Comparison of ENCODE assay signal across 1 cellular context in the genomic region with DNA sequence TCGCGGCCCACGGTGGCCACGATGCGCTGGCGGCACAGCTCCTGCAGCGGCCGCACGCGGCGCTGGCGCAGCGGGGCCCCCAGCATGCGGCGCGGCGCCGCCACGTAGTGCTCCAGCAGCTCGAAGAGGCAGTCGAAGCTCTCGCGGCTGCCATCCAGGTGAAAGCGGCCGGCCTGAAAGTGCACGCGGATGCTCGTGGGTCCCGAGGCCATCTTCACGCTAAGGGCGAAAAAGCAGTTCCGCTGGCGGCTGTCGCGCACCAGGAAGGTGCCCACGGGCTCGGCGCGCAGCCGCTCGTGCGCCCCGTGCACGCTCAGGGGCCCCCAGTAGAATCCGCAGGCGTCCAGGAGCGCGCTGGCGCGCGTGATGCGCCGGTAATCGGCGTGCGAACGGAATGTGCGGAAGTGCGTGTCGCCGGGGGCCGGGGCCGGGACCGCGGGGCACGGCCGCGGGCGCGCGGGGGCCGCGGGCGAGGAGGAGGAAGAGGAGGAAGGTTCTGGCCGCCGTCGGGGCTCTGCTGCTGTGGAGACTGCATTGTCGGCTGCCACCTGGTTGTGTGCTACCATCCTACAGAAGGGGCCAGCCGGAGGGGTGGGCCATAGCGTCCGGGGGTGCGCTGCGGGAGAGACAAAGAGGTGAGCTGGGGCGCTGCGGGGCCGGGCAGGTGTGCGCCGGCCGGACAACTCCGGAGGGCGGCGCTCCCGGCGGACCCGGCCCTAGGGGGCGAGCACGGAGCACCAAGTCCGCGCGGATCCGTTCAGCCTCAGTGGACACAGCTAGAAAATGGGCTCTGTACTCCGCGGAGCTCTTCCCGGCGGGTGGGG.
TF ChIP-seq lines count a peak whose summit lies in the region.

No MANE protein-coding gene starts in this region.

TF ChIP-seq in K562, 482 proteins besides CTCF, POLR2A, EP300 and RAD21 (continued from another document and continues in another):
- TF ChIP-seq, protein P1, sequence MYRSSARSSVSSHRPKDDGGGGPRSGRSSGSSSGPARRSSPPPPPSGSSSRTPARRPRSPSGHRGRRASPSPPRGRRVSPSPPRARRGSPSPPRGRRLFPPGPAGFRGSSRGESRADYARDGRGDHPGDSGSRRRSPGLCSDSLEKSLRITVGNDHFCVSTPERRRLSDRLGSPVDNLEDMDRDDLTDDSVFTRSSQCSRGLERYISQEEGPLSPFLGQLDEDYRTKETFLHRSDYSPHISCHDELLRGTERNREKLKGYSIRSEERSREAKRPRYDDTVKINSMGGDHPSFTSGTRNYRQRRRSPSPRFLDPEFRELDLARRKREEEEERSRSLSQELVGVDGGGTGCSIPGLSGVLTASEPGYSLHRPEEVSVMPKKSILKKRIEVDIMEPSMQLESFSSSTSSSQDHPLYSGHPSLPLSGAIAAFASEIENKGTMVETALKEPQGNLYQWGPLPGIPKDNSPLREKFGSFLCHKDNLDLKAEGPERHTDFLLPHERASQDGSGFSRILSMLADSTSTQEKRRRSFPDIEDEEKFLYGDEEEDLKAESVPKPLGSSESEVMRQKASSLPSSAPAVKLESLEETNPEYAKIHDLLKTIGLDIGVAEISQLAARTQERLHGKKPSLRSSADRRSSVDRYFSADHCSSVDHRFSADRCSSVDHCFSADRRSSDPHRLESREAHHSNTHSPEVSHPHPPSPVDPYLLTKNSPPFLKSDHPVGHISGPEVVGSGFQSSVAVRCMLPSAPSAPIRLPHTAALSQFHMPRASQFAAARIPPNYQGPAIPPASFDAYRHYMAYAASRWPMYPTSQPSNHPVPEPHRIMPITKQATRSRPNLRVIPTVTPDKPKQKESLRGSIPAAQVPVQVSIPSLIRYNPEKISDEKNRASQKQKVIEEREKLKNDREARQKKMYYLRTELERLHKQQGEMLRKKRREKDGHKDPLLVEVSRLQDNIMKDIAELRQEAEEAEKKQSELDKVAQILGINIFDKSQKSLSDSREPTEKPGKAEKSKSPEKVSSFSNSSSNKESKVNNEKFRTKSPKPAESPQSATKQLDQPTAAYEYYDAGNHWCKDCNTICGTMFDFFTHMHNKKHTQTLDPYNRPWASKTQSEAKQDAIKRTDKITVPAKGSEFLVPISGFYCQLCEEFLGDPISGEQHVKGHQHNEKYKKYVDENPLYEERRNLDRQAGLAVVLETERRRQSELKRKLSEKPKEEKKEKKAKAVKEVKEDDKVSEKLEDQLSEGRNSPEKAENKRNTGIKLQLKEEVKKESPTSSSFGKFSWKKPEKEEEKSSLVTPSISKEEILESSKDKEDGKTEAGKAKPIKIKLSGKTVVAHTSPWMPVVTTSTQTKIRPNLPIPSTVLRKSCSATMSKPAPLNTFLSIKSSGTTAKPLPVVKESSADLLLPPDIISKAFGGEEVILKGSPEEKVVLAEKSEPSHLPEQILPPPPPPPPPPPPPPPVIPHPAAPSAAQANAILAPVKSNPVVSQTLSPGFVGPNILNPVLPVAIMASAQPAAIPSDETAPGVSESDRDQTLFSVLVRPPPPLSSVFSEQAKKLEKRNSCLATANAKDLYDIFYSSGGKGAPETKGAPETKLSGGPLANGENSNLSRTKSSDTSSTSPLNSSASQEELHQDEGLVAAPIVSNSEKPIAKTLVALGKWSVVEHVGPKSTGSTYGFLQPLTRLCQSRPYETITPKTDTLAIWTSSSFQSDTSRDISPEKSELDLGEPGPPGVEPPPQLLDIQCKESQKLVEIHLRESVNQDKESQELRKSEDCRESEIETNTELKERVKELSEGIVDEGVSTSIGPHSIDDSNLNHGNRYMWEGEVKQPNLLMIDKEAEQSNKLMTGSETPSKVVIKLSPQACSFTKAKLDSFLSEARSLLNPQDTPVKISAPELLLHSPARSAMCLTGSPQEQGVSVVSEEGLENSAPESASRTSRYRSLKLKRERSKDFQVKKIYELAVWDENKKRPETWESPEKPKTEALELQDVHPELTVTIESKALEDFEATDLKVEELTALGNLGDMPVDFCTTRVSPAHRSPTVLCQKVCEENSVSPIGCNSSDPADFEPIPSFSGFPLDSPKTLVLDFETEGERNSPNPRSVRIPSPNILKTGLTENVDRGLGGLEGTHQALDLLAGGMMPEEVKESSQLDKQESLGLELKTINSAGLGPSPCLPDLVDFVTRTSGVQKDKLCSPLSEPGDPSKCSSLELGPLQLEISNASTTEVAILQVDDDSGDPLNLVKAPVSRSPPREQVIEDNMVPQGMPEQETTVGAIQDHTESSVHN (IDR thresholded peaks at IDR 0.05; ENCODE audit: borderline replicate concordance in 1 of 2, low read depth in 1 of 2): no peak
- TF ChIP-seq DIDO1 (tag; IDR thresholded peaks at IDR 0.05; ENCODE audit: low read depth) (no peak), CBX2 (IDR thresholded peaks at IDR 0.05; ENCODE audit: insufficient read depth, low read length, poor library complexity, severe bottlenecking) (no peak), ZNF699 (CRISPR knock-in tag; IDR thresholded peaks at IDR 0.05; ENCODE audit: insufficient replicate concordance) (no peak), ZNF165 (CRISPR knock-in tag; IDR thresholded peaks at IDR 0.05; ENCODE audit: borderline replicate concordance) (peak; percentile 44; the same call in 1 of the 2 replicates), HNRNPUL1 (IDR thresholded peaks at IDR 0.05; ENCODE audit: low read length) (no peak), C11orf30 (IDR thresholded peaks at IDR 0.05; ENCODE audit: low read depth) (no peak), ETV5 (CRISPR knock-in tag; IDR thresholded peaks at IDR 0.05; ENCODE audit: low read depth) (peak; percentile 54; the same call in 1 of the 2 replicates), PHF8 (IDR thresholded peaks at IDR 0.05; ENCODE audit: borderline replicate concordance, low read length) (peak; percentile 46; the same call in 1 of the 2 replicates), CREBBP (IDR thresholded peaks at IDR 0.05; ENCODE audit: low read depth, low read length) (no peak), CEBPG (CRISPR knock-in tag; IDR thresholded peaks at IDR 0.05) (peak; percentile 72), CEBPG (tag; conservative IDR thresholded peaks at IDR 0.05 in 1 of 2, IDR thresholded peaks at IDR 0.05 in 1 of 2) (no peak), HMG20A (CRISPR knock-in tag; conservative IDR thresholded peaks at IDR 0.05) (no peak), TAF1 (IDR thresholded peaks at IDR 0.05; ENCODE audit: control insufficient read depth, extremely low read depth, insufficient read depth, low read length, severe bottlenecking) (peak; percentile 45), ZNF766 (CRISPR knock-in tag; conservative IDR thresholded peaks at IDR 0.05) (peak; percentile 80; the same call in 1 of the 2 replicates), NFYB (IDR thresholded peaks at IDR 0.05; ENCODE audit: extremely low read depth, insufficient read length) (no peak), SRSF1 (IDR thresholded peaks at IDR 0.05; ENCODE audit: low read depth, low read length) (no peak), SNRNP70 (optimal IDR thresholded peaks at IDR 0.05; ENCODE audit: low read depth, low read length) (no peak), ZNF584 (CRISPR knock-in tag; IDR thresholded peaks at IDR 0.05; ENCODE audit: low read depth) (no peak), HIVEP1 (CRISPR knock-in tag; IDR thresholded peaks at IDR 0.05) (0 out of 2 replicates have a peak, but pooled peaks have one; percentile 76), BCL6 (CRISPR knock-in tag; IDR thresholded peaks at IDR 0.05) (no peak), NFE2L1 (tag; IDR thresholded peaks at IDR 0.05; ENCODE audit: borderline replicate concordance, low read depth) (no peak), MYNN (IDR thresholded peaks at IDR 0.05) (no peak), MYNN (CRISPR knock-in tag; IDR thresholded peaks at IDR 0.05) (no peak), ELF4 (CRISPR knock-in tag; IDR thresholded peaks at IDR 0.05) (no peak), HNRNPH1 (optimal IDR thresholded peaks at IDR 0.05; ENCODE audit: low read depth, low read length) (no peak), PHTF2 (CRISPR knock-in tag; IDR thresholded peaks at IDR 0.05) (no peak), GABPB1 (CRISPR knock-in tag; IDR thresholded peaks at IDR 0.05) (peak; percentile 71), U2AF1 (optimal IDR thresholded peaks at IDR 0.05; ENCODE audit: low read depth, low read length) (no peak), MEF2D (tag; conservative IDR thresholded peaks at IDR 0.05; ENCODE audit: low read depth) (no peak)
- TF ChIP-seq, protein P2, sequence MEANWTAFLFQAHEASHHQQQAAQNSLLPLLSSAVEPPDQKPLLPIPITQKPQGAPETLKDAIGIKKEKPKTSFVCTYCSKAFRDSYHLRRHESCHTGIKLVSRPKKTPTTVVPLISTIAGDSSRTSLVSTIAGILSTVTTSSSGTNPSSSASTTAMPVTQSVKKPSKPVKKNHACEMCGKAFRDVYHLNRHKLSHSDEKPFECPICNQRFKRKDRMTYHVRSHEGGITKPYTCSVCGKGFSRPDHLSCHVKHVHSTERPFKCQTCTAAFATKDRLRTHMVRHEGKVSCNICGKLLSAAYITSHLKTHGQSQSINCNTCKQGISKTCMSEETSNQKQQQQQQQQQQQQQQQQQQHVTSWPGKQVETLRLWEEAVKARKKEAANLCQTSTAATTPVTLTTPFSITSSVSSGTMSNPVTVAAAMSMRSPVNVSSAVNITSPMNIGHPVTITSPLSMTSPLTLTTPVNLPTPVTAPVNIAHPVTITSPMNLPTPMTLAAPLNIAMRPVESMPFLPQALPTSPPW (CRISPR knock-in tag; IDR thresholded peaks at IDR 0.05): no peak
- TF ChIP-seq, protein P3, sequence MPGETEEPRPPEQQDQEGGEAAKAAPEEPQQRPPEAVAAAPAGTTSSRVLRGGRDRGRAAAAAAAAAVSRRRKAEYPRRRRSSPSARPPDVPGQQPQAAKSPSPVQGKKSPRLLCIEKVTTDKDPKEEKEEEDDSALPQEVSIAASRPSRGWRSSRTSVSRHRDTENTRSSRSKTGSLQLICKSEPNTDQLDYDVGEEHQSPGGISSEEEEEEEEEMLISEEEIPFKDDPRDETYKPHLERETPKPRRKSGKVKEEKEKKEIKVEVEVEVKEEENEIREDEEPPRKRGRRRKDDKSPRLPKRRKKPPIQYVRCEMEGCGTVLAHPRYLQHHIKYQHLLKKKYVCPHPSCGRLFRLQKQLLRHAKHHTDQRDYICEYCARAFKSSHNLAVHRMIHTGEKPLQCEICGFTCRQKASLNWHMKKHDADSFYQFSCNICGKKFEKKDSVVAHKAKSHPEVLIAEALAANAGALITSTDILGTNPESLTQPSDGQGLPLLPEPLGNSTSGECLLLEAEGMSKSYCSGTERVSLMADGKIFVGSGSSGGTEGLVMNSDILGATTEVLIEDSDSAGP (CRISPR knock-in tag; IDR thresholded peaks at IDR 0.05): peak; percentile 83
- TF ChIP-seq, protein P4, sequence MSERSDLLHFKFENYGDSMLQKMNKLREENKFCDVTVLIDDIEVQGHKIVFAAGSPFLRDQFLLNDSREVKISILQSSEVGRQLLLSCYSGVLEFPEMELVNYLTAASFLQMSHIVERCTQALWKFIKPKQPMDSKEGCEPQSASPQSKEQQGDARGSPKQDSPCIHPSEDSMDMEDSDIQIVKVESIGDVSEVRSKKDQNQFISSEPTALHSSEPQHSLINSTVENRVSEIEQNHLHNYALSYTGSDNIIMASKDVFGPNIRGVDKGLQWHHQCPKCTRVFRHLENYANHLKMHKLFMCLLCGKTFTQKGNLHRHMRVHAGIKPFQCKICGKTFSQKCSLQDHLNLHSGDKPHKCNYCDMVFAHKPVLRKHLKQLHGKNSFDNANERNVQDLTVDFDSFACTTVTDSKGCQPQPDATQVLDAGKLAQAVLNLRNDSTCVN (CRISPR knock-in tag; IDR thresholded peaks at IDR 0.05): no peak
- TF ChIP-seq, protein P5, sequence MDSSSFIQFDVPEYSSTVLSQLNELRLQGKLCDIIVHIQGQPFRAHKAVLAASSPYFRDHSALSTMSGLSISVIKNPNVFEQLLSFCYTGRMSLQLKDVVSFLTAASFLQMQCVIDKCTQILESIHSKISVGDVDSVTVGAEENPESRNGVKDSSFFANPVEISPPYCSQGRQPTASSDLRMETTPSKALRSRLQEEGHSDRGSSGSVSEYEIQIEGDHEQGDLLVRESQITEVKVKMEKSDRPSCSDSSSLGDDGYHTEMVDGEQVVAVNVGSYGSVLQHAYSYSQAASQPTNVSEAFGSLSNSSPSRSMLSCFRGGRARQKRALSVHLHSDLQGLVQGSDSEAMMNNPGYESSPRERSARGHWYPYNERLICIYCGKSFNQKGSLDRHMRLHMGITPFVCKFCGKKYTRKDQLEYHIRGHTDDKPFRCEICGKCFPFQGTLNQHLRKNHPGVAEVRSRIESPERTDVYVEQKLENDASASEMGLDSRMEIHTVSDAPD (CRISPR knock-in tag; IDR thresholded peaks at IDR 0.05): peak; percentile 66; the same call in 1 of the 2 replicates
- TF ChIP-seq, protein P6, sequence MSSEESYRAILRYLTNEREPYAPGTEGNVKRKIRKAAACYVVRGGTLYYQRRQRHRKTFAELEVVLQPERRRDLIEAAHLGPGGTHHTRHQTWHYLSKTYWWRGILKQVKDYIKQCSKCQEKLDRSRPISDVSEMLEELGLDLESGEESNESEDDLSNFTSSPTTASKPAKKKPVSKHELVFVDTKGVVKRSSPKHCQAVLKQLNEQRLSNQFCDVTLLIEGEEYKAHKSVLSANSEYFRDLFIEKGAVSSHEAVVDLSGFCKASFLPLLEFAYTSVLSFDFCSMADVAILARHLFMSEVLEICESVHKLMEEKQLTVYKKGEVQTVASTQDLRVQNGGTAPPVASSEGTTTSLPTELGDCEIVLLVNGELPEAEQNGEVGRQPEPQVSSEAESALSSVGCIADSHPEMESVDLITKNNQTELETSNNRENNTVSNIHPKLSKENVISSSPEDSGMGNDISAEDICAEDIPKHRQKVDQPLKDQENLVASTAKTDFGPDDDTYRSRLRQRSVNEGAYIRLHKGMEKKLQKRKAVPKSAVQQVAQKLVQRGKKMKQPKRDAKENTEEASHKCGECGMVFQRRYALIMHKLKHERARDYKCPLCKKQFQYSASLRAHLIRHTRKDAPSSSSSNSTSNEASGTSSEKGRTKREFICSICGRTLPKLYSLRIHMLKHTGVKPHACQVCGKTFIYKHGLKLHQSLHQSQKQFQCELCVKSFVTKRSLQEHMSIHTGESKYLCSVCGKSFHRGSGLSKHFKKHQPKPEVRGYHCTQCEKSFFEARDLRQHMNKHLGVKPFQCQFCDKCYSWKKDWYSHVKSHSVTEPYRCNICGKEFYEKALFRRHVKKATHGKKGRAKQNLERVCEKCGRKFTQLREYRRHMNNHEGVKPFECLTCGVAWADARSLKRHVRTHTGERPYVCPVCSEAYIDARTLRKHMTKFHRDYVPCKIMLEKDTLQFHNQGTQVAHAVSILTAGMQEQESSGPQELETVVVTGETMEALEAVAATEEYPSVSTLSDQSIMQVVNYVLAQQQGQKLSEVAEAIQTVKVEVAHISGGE (CRISPR knock-in tag; IDR thresholded peaks at IDR 0.05): 0 out of 6 replicates have a peak, but pooled peaks of 1 of the 3 experiments have one; percentile 56
- TF ChIP-seq, protein P7, sequence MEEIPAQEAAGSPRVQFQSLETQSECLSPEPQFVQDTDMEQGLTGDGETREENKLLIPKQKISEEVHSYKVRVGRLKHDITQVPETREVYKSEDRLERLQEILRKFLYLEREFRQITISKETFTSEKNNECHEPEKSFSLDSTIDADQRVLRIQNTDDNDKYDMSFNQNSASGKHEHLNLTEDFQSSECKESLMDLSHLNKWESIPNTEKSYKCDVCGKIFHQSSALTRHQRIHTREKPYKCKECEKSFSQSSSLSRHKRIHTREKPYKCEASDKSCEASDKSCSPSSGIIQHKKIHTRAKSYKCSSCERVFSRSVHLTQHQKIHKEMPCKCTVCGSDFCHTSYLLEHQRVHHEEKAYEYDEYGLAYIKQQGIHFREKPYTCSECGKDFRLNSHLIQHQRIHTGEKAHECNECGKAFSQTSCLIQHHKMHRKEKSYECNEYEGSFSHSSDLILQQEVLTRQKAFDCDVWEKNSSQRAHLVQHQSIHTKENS (CRISPR knock-in tag; IDR thresholded peaks at IDR 0.05): no peak
